Comparison of ENCODE assay signal across 1 cellular context in genomic region chr12:67910360-67911292, GRCh38.
A peak's percentile ranks its signal among the peaks of the same experiment; 100 is the strongest.
TF ChIP-seq lines count a peak whose summit lies in the region.

No MANE protein-coding gene starts in this region.

TF ChIP-seq in SK-N-SH, 30 proteins besides CTCF, POLR2A, EP300 and RAD21 (continued from another document):
- TF ChIP-seq, protein P1, sequence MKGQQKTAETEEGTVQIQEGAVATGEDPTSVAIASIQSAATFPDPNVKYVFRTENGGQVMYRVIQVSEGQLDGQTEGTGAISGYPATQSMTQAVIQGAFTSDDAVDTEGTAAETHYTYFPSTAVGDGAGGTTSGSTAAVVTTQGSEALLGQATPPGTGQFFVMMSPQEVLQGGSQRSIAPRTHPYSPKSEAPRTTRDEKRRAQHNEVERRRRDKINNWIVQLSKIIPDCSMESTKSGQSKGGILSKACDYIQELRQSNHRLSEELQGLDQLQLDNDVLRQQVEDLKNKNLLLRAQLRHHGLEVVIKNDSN (IDR thresholded peaks at IDR 0.05; ENCODE audit: borderline replicate concordance, low read depth): peak; percentile 34; the same call in 1 of the 2 replicates
- TF ChIP-seq CHD2 (IDR thresholded peaks at IDR 0.05; ENCODE audit: low read length, partially characterized antibody) (no peak), SMC3 (IDR thresholded peaks at IDR 0.05; ENCODE audit: low read depth, low read length) (no peak), ELF1 (IDR thresholded peaks at IDR 0.05) (peak; percentile 37; the same call in 1 of the 2 replicates), POLR2AphosphoS5 (IDR thresholded peaks at IDR 0.05; ENCODE audit: low read depth, low read length) (peak; percentile 81; the same call in 1 of the 2 replicates), REST (IDR thresholded peaks at IDR 0.05; ENCODE audit: low read depth, low read length) (no peak), MXI1 (IDR thresholded peaks at IDR 0.05; ENCODE audit: low read depth, low read length) (no peak), JUND (IDR thresholded peaks at IDR 0.05) (peak; percentile 97)
- TF ChIP-seq, protein P2, sequence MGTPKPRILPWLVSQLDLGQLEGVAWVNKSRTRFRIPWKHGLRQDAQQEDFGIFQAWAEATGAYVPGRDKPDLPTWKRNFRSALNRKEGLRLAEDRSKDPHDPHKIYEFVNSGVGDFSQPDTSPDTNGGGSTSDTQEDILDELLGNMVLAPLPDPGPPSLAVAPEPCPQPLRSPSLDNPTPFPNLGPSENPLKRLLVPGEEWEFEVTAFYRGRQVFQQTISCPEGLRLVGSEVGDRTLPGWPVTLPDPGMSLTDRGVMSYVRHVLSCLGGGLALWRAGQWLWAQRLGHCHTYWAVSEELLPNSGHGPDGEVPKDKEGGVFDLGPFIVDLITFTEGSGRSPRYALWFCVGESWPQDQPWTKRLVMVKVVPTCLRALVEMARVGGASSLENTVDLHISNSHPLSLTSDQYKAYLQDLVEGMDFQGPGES (IDR thresholded peaks at IDR 0.05; ENCODE audit: low read depth, low read length): no peak
